22 cellular contexts compared by ENCODE assay signal in genomic region chr2:153866595-153866994, GRCh38. TPM values are rescaled to one million over a fixed set of nuclear protein-coding genes. Genes with fewer than 3 reads are reported as not detected.
"Had no signal": no experiment of that assay in that cellular context is flagged by ENCODE, and none has a peak within 500 bp of the region (broad histone marks: within the 10 kb centered on the region; RNA-seq: fewer than 3 reads in every experiment).

No MANE protein-coding gene starts in this region.

- H3K9me3 ChIP-seq: SJSA1 had no signal

- DNase-seq: Kasumi-1, MM.1S, NCI-H1092 treated with DMSO at 0.1 percent for 48 hours, NCI-H1436, NCI-H187, NCI-H2029, NCI-H2081 treated with DMSO at 0.1 percent for 48 hours, NCI-H2171, NCI-H226, NCI-H446 treated with DMSO at 0.1 percent for 48 hours, NCI-H524, NCI-H69, NCI-H774, Right ventricle myocardium superior, RPMI8226, SIG-M5 had no signal

- H3K4me1 ChIP-seq: SJSA1 had no signal

- H3K9ac ChIP-seq: KMS-11 had no signal

- FAIRE-seq: HTR-8/SVneo, RCC 7860 had no signal

- H3K4me2 ChIP-seq: KMS-11 had no signal

- H3K27ac ChIP-seq: HL-60, KMS-11, SJSA1, SK-N-MC had no signal

- H3K27me3 ChIP-seq: SJSA1 had no signal

- H3K36me3 ChIP-seq: SJSA1 had no signal

- H3K4me3 ChIP-seq: SJSA1, SK-N-MC had no signal

RNA-seq across cellular contexts. Expression of gene GALNT13, which starts 5.1 kb away (rescaled TPM):
- total RNA-seq: Right ventricle myocardium superior, SJSA1 had no signal
